In genomic region chrX:15493118-15494082, GRCh38 we compare ENCODE assay signal across 8 cellular contexts. TPM values are rescaled to one million over a fixed set of nuclear protein-coding genes. Genes with fewer than 3 reads are reported as not detected.
DNase-seq lines count a peak whose midpoint lies in the region; TF ChIP-seq lines count a peak whose summit lies in the region.

Gene PIR (minus strand): TSS chrX:15493333. CDS start chrX:15491257, 2,076 bp downstream.

- H3K4me1 ChIP-seq in Loucy (ENCODE audit: insufficient read depth, low read length, poor library complexity, severe bottlenecking) (no peaks in the 10 kb centered on the region), SJCRH30 (no peaks in the 10 kb centered on the region), thymus (ENCODE audit: control insufficient read depth, insufficient read depth, low read length) (no peaks in the 10 kb centered on the region)

- no peaks in the 10 kb centered on the region for H3K9me2 ChIP-seq in Loucy (replicated peaks; ENCODE audit: low read depth, low read length)

- no peaks in the 10 kb centered on the region for H3F3A ChIP-seq in Loucy (ENCODE audit: low read depth)

- 8% methylated on average over 48 of the region's 48 CpGs for WGBS in thymus

- H2AFZ ChIP-seq in Loucy (ENCODE audit: low read length) = peak within 1 kb of the TSS; percentile 84

- H3K9me3 ChIP-seq in Loucy (ENCODE audit: insufficient read depth, low read depth, low read length) (no peaks in the 10 kb centered on the region), SJCRH30 (replicated peaks) (no peaks in the 10 kb centered on the region), thymus (ENCODE audit: control insufficient read depth) (no peaks in the 10 kb centered on the region)

- H3K36me3 ChIP-seq in H7 (replicated peaks; ENCODE audit: control insufficient read depth, insufficient read depth, low read length) (no peaks in the 10 kb centered on the region), Loucy (ENCODE audit: insufficient read depth, low read length) (no peaks in the 10 kb centered on the region), SJCRH30 (no peaks in the 10 kb centered on the region), thymus (ENCODE audit: control insufficient read depth, insufficient read depth) (no peaks in the 10 kb centered on the region)

- H3K4me2 ChIP-seq in Loucy (ENCODE audit: low read depth, low read length, poor library complexity, severe bottlenecking) = peak within 1 kb of the TSS; percentile 75

- no peaks in the 10 kb centered on the region for H3K27me3 ChIP-seq in H7 (ENCODE audit: control insufficient read depth, insufficient read depth, low read length)
- H3K27me3 ChIP-seq in Loucy (ENCODE audit: insufficient read depth, low read length, poor library complexity, severe bottlenecking) = no peaks in the 10 kb centered on the region
- H3K27me3 ChIP-seq in SJCRH30 = no peaks in the 10 kb centered on the region; the same call in 1 of the 2 replicates
- no peaks in the 10 kb centered on the region for H3K27me3 ChIP-seq in thymus (ENCODE audit: control insufficient read depth, insufficient read depth)

- no peaks in the 10 kb centered on the region for H4K20me1 ChIP-seq in Loucy (ENCODE audit: insufficient read depth, low read length, poor library complexity, severe bottlenecking)

- peak; percentile 49 for DNase-seq in GF-D8 (lab: John Stamatoyannopoulos, UW)
- peak; percentile 94 for DNase-seq in H7
- peak; percentile 50 to 64 for DNase-seq in SJCRH30
- peak; percentile 39 for DNase-seq in activated naive CD4-positive, alpha-beta T cell treated with anti-CD3 and anti-CD28 coated beads, Interleukin-2, amount 50 U/mL, for 16 hours
- DNase-seq in glomerular visceral epithelial cell (ENCODE audit: extremely low spot score) = peak; percentile 80
- peak; percentile 78 for DNase-seq in occipital lobe (lab: John Stamatoyannopoulos, UW)

- no peak within 1 kb of the TSS; the same call in 1 of the 2 replicates for H3K27ac ChIP-seq in SJCRH30
- H3K27ac ChIP-seq in thymus (ENCODE audit: low read depth) = peak within 1 kb of the TSS; percentile 0

- H3K79me2 ChIP-seq in Loucy (ENCODE audit: insufficient read depth, low read length) = no peaks in the 10 kb centered on the region

- peak; percentile 52 for TF ChIP-seq CTCF in Loucy (conservative IDR thresholded peaks at IDR 0.05; ENCODE audit: low read length)

- H3K4me3 ChIP-seq in H7 (ENCODE audit: insufficient read depth, low read depth, low read length) (peak within 1 kb of the TSS; percentile 56), Loucy (ENCODE audit: low read length, poor library complexity, severe bottlenecking) (peak within 1 kb of the TSS; percentile 79), SJCRH30 (peak within 1 kb of the TSS; percentile 56), thymus (ENCODE audit: low read length) (peak within 1 kb of the TSS; percentile 43)

- H3K9ac ChIP-seq in Loucy (ENCODE audit: low read depth, low read length, poor library complexity, severe bottlenecking) = peak within 1 kb of the TSS; percentile 67

RNA-seq across cellular contexts. Expression of gene PIR, which starts in this region (rescaled TPM):
- 55.5 and 56.9 TPM in 2 replicates for total RNA-seq in H7 (2014; rRNA removed; shearing (Covaris generic))
- total RNA-seq in SJCRH30 (2014; rRNA removed; shearing (Covaris generic)) = 4.6 and 4.9 TPM in 2 replicates
- total RNA-seq in occipital lobe = 1.7 TPM
- polyA plus RNA-seq in thymus = 13.0 TPM

Comparison
In these comparisons a context has a peak if more than half of its experiments do, and no peak if none do; other contexts are left out.
1. DNase-seq: peak in every context shown above with its lines; median percentile 94 in H7; 80 in glomerular visceral epithelial cell; 78 in occipital lobe; 57 in SJCRH30; 49 in GF-D8; 39 in activated naive CD4-positive, alpha-beta T cell treated with anti-CD3 and anti-CD28 coated beads, Interleukin-2, amount 50 U/mL, for 16 hours.